22 cellular contexts compared by ENCODE assay signal in genomic region chr5:135156715-135157404, GRCh38.
DNase-seq lines count a peak whose midpoint lies in the region; ATAC-seq, FAIRE-seq and TF ChIP-seq lines count a peak whose summit lies in the region.
"Had no signal": no experiment of that assay in that cellular context is flagged by ENCODE, and none has a peak within 500 bp of the region (broad histone marks: within the 10 kb centered on the region; RNA-seq: fewer than 3 reads in every experiment).

No MANE protein-coding gene starts in this region.

- H3K27ac ChIP-seq in PC-3 (ENCODE audit: low read length), result peak overlapping the region; percentile 74
- no peak overlapping the region for H3K27ac ChIP-seq in testis
- H3K27ac ChIP-seq: neural progenitor cell had no signal

- H3K4me2 ChIP-seq in PC-3 (ENCODE audit: low read length), result no peak overlapping the region
- H3K4me2 ChIP-seq: neural progenitor cell had no signal

- no peak for FAIRE-seq in D721Med (lab: Jason Lieb, UNC)
- FAIRE-seq: TTC549 had no signal

- no peaks in the 10 kb centered on the region for H3K9me3 ChIP-seq in PC-3 (ENCODE audit: low read length)
- H3K9me3 ChIP-seq in testis, result no peaks in the 10 kb centered on the region
- H3K9me3 ChIP-seq in HAP-1, result 0 out of 2 replicates have a peak, but pooled peaks cover 4% of the 10 kb centered on the region

- no peaks in the 10 kb centered on the region for H3K9me2 ChIP-seq in PC-3 (replicated peaks; ENCODE audit: low read length)

- H3K4me3 ChIP-seq in PC-3 (ENCODE audit: low read length), result no peak overlapping the region
- H3K4me3 ChIP-seq in epithelial cell of esophagus (ENCODE audit: low read length), result no peak overlapping the region
- no peak overlapping the region for H3K4me3 ChIP-seq in testis
- H3K4me3 ChIP-seq in HAP-1, result no peak overlapping the region
- H3K4me3 ChIP-seq: neural progenitor cell had no signal

- no TSS peak for BruUV-seq in PC-3 (replicated peaks; lab: Mats Ljungman, UMichigan)

- TF ChIP-seq CTCF in PC-3 (conservative IDR thresholded peaks at IDR 0.05; ENCODE audit: low read depth, low read length), result no peak
- no peak for TF ChIP-seq CTCF in epithelial cell of esophagus (IDR thresholded peaks at IDR 0.05; ENCODE audit: insufficient read depth, low read depth, low read length, missing control alignments)
- no peak for TF ChIP-seq CTCF in testis (IDR thresholded peaks at IDR 0.05)
- no peak for TF ChIP-seq CTCF in D721Med (IDR thresholded peaks at IDR 0.05; ENCODE audit: insufficient read depth, missing control alignments)

- no peaks in the 10 kb centered on the region for H3F3A ChIP-seq in PC-3 (ENCODE audit: low read length, unreplicated experiment)

- H3K4me1 ChIP-seq in PC-3 (ENCODE audit: insufficient read depth, low read length), result peaks cover 12% of the 10 kb centered on the region; the same call in 1 of the 2 replicates
- peaks cover 3% of the 10 kb centered on the region for H3K4me1 ChIP-seq in testis
- no peaks in the 10 kb centered on the region for H3K4me1 ChIP-seq in HAP-1
- H3K4me1 ChIP-seq: neural progenitor cell had no signal

- ATAC-seq in PC-3, result no peak
- ATAC-seq: activated CD8-positive, alpha-beta T cell treated with anti-CD3 and anti-CD28 coated beads, Interleukin-2, amount 10 ng/mL, durations not matched to agents 7 days and 5 days; Panc1 had no signal

- CTCF ChIA-PET in PC-3 (lab: Charles Lee), result no interaction called here

- no peak overlapping the region for H2AFZ ChIP-seq in PC-3 (ENCODE audit: low read length)
- H2AFZ ChIP-seq: neural progenitor cell had no signal

- H3K36me3 ChIP-seq in PC-3 (ENCODE audit: low read depth, low read length), result no peaks in the 10 kb centered on the region
- H3K36me3 ChIP-seq in testis (ENCODE audit: low read depth, missing control alignments), result no peaks in the 10 kb centered on the region
- H3K36me3 ChIP-seq in HAP-1 (replicated peaks), result no peaks in the 10 kb centered on the region
- H3K36me3 ChIP-seq: neural progenitor cell had no signal

- H4K20me1 ChIP-seq in PC-3 (ENCODE audit: low read length), result no peaks in the 10 kb centered on the region

- DNase-seq in activated effector memory CD4-positive, alpha-beta T cell treated with anti-CD3 and anti-CD28 coated beads, Interleukin-2, amount 50 U/mL, for 16 hours, result peak; percentile 44
- no peak for DNase-seq in activated effector memory CD4-positive, alpha-beta T cell treated with Interleukin-2 at 50 U/mL for 16 hours
- DNase-seq in PC-3 (peak; percentile 66), epithelial cell of esophagus (ENCODE audit: low read depth) (peak; percentile 100), testis (peak; percentile 45), NCI-H1105 treated with DMSO at 0.1 percent for 48 hours (lab: John Stamatoyannopoulos, UW) (no peak), HAP-1 (ENCODE audit: low spot score in 2 of 2) (no peak), D721Med (ENCODE audit: insufficient read length, low spot score) (no peak)
- DNase-seq: activated CD4-positive, CD25-positive, alpha-beta regulatory T cell treated with anti-CD3 and anti-CD28 coated beads, Interleukin-2, amount 50 U/mL, for 72 hours; activated CD8-positive, alpha-beta T cell treated with anti-CD3 and anti-CD28 coated beads, Interleukin-2, amount 10 ng/mL, durations not matched to agents 7 days and 5 days; activated gamma-delta T cell treated with Interleukin-2 at 50 U/mL for 16 hours; activated T-cell treated with anti-CD3 and anti-CD28 coated beads for 4 hours; CD4-positive, alpha-beta memory T cell; effector CD4-positive, alpha-beta T cell; GF-D8; GOT3; NCI-H1417 treated with DMSO at 0.1 percent for 48 hours; NCI-H2107; trophoblast cell had no signal

- H3K9ac ChIP-seq in PC-3 (ENCODE audit: low read length), result no peak overlapping the region
- H3K9ac ChIP-seq: neural progenitor cell had no signal

- H3K79me2 ChIP-seq in PC-3 (ENCODE audit: low read length), result no peaks in the 10 kb centered on the region

- no peaks in the 10 kb centered on the region for H3K27me3 ChIP-seq in PC-3 (ENCODE audit: low read length)
- no peaks in the 10 kb centered on the region for H3K27me3 ChIP-seq in testis
- no peaks in the 10 kb centered on the region for H3K27me3 ChIP-seq in HAP-1 (ENCODE audit: low read depth)

- in situ Hi-C loops in HAP-1 (cut with MboI; ENCODE audit: low sequenced_read_pairs), result no loop called here

- 71 to 74% methylated on average over 3 to 11 of the region's 11 CpGs for WGBS in testis, 2 donors

- TF ChIP-seq POLR2A in testis (IDR thresholded peaks at IDR 0.05), result no peak

- POLR2A ChIA-PET in PC-3 (lab: Charles Lee; ENCODE audit: unreplicated experiment), result no interaction called here

- intact Hi-C loops in PC-3 (cut with micrococcal nuclease) (no loop called here), testis (cut with DNase I; ENCODE audit: low total_unique reads) (no loop called here)

Comparison
In these comparisons a context has a peak if more than half of its experiments do, and no peak if none do; other contexts are left out.
1. DNase-seq: peak in activated effector memory CD4-positive, alpha-beta T cell treated with anti-CD3 and anti-CD28 coated beads, Interleukin-2, amount 50 U/mL, for 16 hours (single experiment), PC-3 (single experiment), epithelial cell of esophagus (single experiment) and testis (single experiment); none in activated effector memory CD4-positive, alpha-beta T cell treated with Interleukin-2 at 50 U/mL for 16 hours (single experiment), NCI-H1105 treated with DMSO at 0.1 percent for 48 hours (single experiment), HAP-1 (0 of 2) and D721Med (single experiment).